22 cellular contexts compared by ENCODE assay signal in the genomic region with DNA sequence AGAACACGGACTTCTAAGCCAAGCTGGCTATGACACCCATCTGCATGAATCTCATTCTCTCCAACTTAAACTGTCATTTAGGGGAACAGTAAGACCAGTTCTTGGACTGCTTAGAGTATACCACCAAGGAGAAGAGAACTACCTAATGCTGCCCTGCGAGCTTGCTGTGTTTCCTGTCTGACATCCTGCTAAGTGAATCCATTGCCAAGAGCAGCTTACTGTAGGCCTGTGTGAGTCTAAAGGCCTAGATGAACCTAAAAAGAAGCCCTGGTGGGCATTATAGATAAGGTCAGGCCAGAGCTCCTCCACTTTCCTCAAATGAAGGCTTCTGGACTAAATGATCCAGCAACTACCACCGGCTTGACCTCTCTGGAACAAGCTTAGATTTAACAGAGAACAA. TPM values are rescaled to one million over a fixed set of nuclear protein-coding genes. Genes with fewer than 3 reads are reported as not detected.
"Had no signal": no experiment of that assay in that cellular context is flagged by ENCODE, and none has a peak within 500 bp of the region (broad histone marks: within the 10 kb centered on the region; RNA-seq: fewer than 3 reads in every experiment).

No MANE protein-coding gene starts in this region.

- H3K27ac Mint-ChIP-seq: activated naive CD4-positive, alpha-beta T cell treated with anti-CD3 and anti-CD28 coated beads, Interleukin-2, amount 10 ng/mL, durations not matched to agents 7 days and 5 days; activated naive CD8-positive, alpha-beta T cell treated with anti-CD3 and anti-CD28 coated beads for 36 hours had no signal

- H3K9me3 Mint-ChIP-seq: activated CD8-positive, alpha-beta T cell treated with anti-CD3 and anti-CD28 coated beads for 36 hours; activated naive CD4-positive, alpha-beta T cell treated with anti-CD3 and anti-CD28 coated beads, Interleukin-2, amount 10 ng/mL, durations not matched to agents 7 days and 5 days; activated naive CD8-positive, alpha-beta T cell treated with anti-CD3 and anti-CD28 coated beads for 36 hours; activated T-helper 2 cell treated with anti-CD3 and anti-CD28 coated beads, Interferon-gamma antibody, Interleukin-2, Interleukin-4, amounts not matched to agents 10 μg/mL and 5 μg/mL and 100 μg/mL, durations not matched to agents 14 hours and 24 hours and 36 hours had no signal

- H3K4me1 Mint-ChIP-seq: activated naive CD4-positive, alpha-beta T cell treated with anti-CD3 and anti-CD28 coated beads, Interleukin-2, amount 10 ng/mL, durations not matched to agents 7 days and 5 days had no signal

- H3K4me3 Mint-ChIP-seq: activated CD8-positive, alpha-beta T cell treated with anti-CD3 and anti-CD28 coated beads for 36 hours; activated naive CD4-positive, alpha-beta T cell treated with anti-CD3 and anti-CD28 coated beads, Interleukin-2, amount 10 ng/mL, durations not matched to agents 7 days and 5 days; activated naive CD8-positive, alpha-beta T cell treated with anti-CD3 and anti-CD28 coated beads for 36 hours had no signal

- DNase-seq: activated CD4-positive, alpha-beta T cell treated with anti-CD3 and anti-CD28 coated beads for 4 hours; activated CD8-positive, alpha-beta T cell treated with anti-CD3 and anti-CD28 coated beads for 36 hours; activated gamma-delta T cell treated with Interleukin-2 at 50 U/mL for 16 hours; activated naive CD4-positive, alpha-beta T cell treated with anti-CD3 and anti-CD28 coated beads, Interleukin-2, amount 10 ng/mL, durations not matched to agents 7 days and 5 days; activated naive CD8-positive, alpha-beta T cell treated with anti-CD3 and anti-CD28 coated beads for 36 hours; activated T-cell treated with anti-CD3 and anti-CD28 coated beads, Interleukin-2, amount 50 U/mL, for 48 hours; brain microvascular endothelial cell; Kasumi-1; KBM-7; NCI-H1105 treated with DMSO at 0.1 percent for 48 hours; NCI-H1436 treated with DMSO at 0.1 percent for 48 hours; NCI-H187 treated with DMSO at 0.1 percent for 48 hours; NCI-H2081 treated with DMSO at 0.1 percent for 48 hours; NCI-H2171; NCI-H345; NCI-H510A; NCI-H526 treated with DMSO at 0.1 percent for 48 hours; SIG-M5; T-helper 2 cell; T1000 had no signal

- H3K27me3 ChIP-seq: brain microvascular endothelial cell, cardiac muscle cell had no signal

- H3K27ac ChIP-seq: brain microvascular endothelial cell, cardiac muscle cell had no signal

- H3K27me3 Mint-ChIP-seq: activated CD8-positive, alpha-beta T cell treated with anti-CD3 and anti-CD28 coated beads for 36 hours; activated naive CD4-positive, alpha-beta T cell treated with anti-CD3 and anti-CD28 coated beads, Interleukin-2, amount 10 ng/mL, durations not matched to agents 7 days and 5 days; activated naive CD8-positive, alpha-beta T cell treated with anti-CD3 and anti-CD28 coated beads for 36 hours had no signal

- H3K4me3 ChIP-seq: cardiac muscle cell had no signal

RNA-seq across cellular contexts. Expression of a gene that starts 30.6 kb away (rescaled TPM):
- total RNA-seq: activated CD8-positive, alpha-beta T cell treated with anti-CD3 and anti-CD28 coated beads for 36 hours; activated naive CD8-positive, alpha-beta T cell treated with anti-CD3 and anti-CD28 coated beads for 36 hours; activated T-helper 2 cell treated with anti-CD3 and anti-CD28 coated beads, Interferon-gamma antibody, Interleukin-2, Interleukin-4, amounts not matched to agents 10 μg/mL and 5 μg/mL and 100 μg/mL, durations not matched to agents 14 hours and 24 hours and 36 hours had no signal

RNA-seq across cellular contexts. Expression of a gene that starts 59.4 kb away (rescaled TPM):
- total RNA-seq: activated naive CD8-positive, alpha-beta T cell treated with anti-CD3 and anti-CD28 coated beads for 36 hours; activated T-helper 2 cell treated with anti-CD3 and anti-CD28 coated beads, Interferon-gamma antibody, Interleukin-2, Interleukin-4, amounts not matched to agents 10 μg/mL and 5 μg/mL and 100 μg/mL, durations not matched to agents 14 hours and 24 hours and 36 hours had no signal
